ENCODE assay signal across 11 cellular contexts in genomic region chr4:6183740-6184139, GRCh38. TPM values are rescaled to one million over a fixed set of nuclear protein-coding genes. Genes with fewer than 3 reads are reported as not detected.
DNase-seq lines count a peak whose midpoint lies in the region; ATAC-seq, FAIRE-seq and TF ChIP-seq lines count a peak whose summit lies in the region.
"Had no signal": no experiment of that assay in that cellular context is flagged by ENCODE, and none has a peak within 500 bp of the region (broad histone marks: within the 10 kb centered on the region; RNA-seq: fewer than 3 reads in every experiment).

No MANE protein-coding gene starts in this region.

- no peak overlapping the region for H3K27ac Mint-ChIP-seq in MCF 10A (ENCODE audit: low read depth, unreplicated experiment)

- 1% methylated on average over 4 of the region's 4 CpGs for WGBS in GM12878 (ENCODE audit: insufficient coverage, insufficient replicate concordance, low lambda C conversion rate, missing lambda C conversion rate)

- peak; percentile 78 for TF ChIP-seq POLR2A in GM12878 (IDR thresholded peaks at IDR 0.05; ENCODE audit: low read depth, low read length)

- H3K36me3 Mint-ChIP-seq in MCF 10A (ENCODE audit: insufficient read depth, unreplicated experiment), result peaks cover 6% of the 10 kb centered on the region

- TF ChIP-seq RAD21 in GM12878 (IDR thresholded peaks at IDR 0.05; ENCODE audit: insufficient read depth, low read depth, low read length), result no peak

- peaks cover 0 to 2% of the 10 kb centered on the region in 2 experiments; a peak in 2 of 4 replicates for H3K36me3 ChIP-seq in GM12878 (ENCODE audit: control insufficient read depth in 2 of 2, insufficient read depth in 2 of 2, low read length in 1 of 2)

- H3K27ac ChIP-seq in GM12878 (ENCODE audit: control insufficient read depth, insufficient read depth), result peak overlapping the region; percentile 94
- H3K27ac ChIP-seq: 22Rv1 had no signal

- H2AFZ ChIP-seq in GM12878 (ENCODE audit: control insufficient read depth, low read depth, low read length), result no peak overlapping the region

- POLR2A ChIA-PET in GM12878 (lab: Charles Lee), result interaction anchor here (1.0 to 5.7 kb wide), 4 partner anchors 11 to 30 kb away, joined by 4 to 51 read pairs (median 6); partner anchors contain the start of gene JAKMIP1
- POLR2A ChIA-PET in MCF 10A (lab: Yijun Ruan, JAX), result no interaction called here

- H3K4me1 Mint-ChIP-seq in MCF 10A (ENCODE audit: insufficient read depth, unreplicated experiment), result no peaks in the 10 kb centered on the region

- no peaks in the 10 kb centered on the region for H3K27me3 ChIP-seq in GM12878 (replicated peaks in 1 of 2; ENCODE audit: control insufficient read depth in 2 of 2, insufficient read depth in 2 of 2, low read length in 1 of 2)

- no peaks in the 10 kb centered on the region for H4K20me1 ChIP-seq in GM12878 (ENCODE audit: control insufficient read depth, insufficient read depth)

- peak; percentile 97 to 98 for TF ChIP-seq EP300 in GM12878 (IDR thresholded peaks at IDR 0.05; ENCODE audit: borderline replicate concordance in 1 of 2, control insufficient read depth in 1 of 2, low read depth in 2 of 2, low read length in 2 of 2)

- BruUV-seq in GM12878 (replicated peaks; lab: Mats Ljungman, UMichigan) (no TSS peak), MCF 10A (replicated peaks; lab: Mats Ljungman, UMichigan) (no TSS peak)

- H3K79me2 ChIP-seq in GM12878 (ENCODE audit: control insufficient read depth, insufficient read depth, low read length), result peaks cover 11% of the 10 kb centered on the region; the same call in 1 of the 2 replicates

- H3K9ac ChIP-seq in GM12878 (ENCODE audit: control insufficient read depth, insufficient read depth, low read length), result peak overlapping the region; percentile 72

- no peak overlapping the region for H3K4me3 ChIP-seq in GM12878

- in situ Hi-C loops in GM12878 (cut with MboI), result no loop called here

- SMC1A ChIA-PET in GM12878 (lab: Charles Lee; ENCODE audit: uncharacterized antibody, unreplicated experiment), result interaction anchor here (0.6 to 11.4 kb wide), 4 partner anchors 9 to 960 kb away, joined by 3 to 161 read pairs (median 4); partner anchors contain the start of gene JAKMIP1

- H3K4me3 Mint-ChIP-seq in MCF 10A (ENCODE audit: unreplicated experiment), result no peak overlapping the region

- no peaks in the 10 kb centered on the region for H3K27me3 Mint-ChIP-seq in MCF 10A (ENCODE audit: insufficient read depth, unreplicated experiment)

- peaks cover 2% of the 10 kb centered on the region; the same call in 2 of the 3 replicates for H3K9me3 ChIP-seq in GM12878 (replicated peaks; ENCODE audit: control insufficient read depth, insufficient read depth, low read length)

- no peak for TF ChIP-seq CTCF in GM12878 (IDR thresholded peaks at IDR 0.05 in 2 of 3, conservative IDR thresholded peaks at IDR 0.05 in 1 of 3; ENCODE audit: control insufficient read depth in 2 of 3, extremely low read depth in 1 of 3, insufficient read depth in 1 of 3, low read depth in 3 of 3, low read length in 3 of 3)
- TF ChIP-seq CTCF in MCF 10A (IDR thresholded peaks at IDR 0.05; ENCODE audit: unreplicated experiment), result no peak

- CTCF ChIA-PET in GM12878 (lab: Yijun Ruan, JAX), result interaction anchor here (0.8 to 1.2 kb wide), 3 partner anchors 15 to 49 kb away, joined by 4 read pairs; no protein-coding TSS in a partner anchor
- CTCF ChIA-PET in MCF 10A (lab: Yijun Ruan, JAX), result interaction anchor here (0.5 to 0.6 kb wide), 2 partner anchors 67 to 1608 kb away, joined by 3 to 4 read pairs; no protein-coding TSS in a partner anchor

- RAD21 ChIA-PET in GM12878 (lab: Charles Lee; ENCODE audit: unreplicated experiment), result interaction anchor here (1.0 to 4.7 kb wide), 4 partner anchors 7 to 34 kb away, joined by 3 to 39 read pairs (median 12); partner anchors contain the start of gene JAKMIP1

- intact Hi-C loops in GM12878 (cut with micrococcal nuclease; ENCODE audit: unreplicated experiment), result loop anchor here (10.0 kb wide), 1 partner anchor 469 kb away; the partner anchor contains the start of gene EVC
- intact Hi-C loops in MCF 10A (cut with micrococcal nuclease), result no loop called here

- peaks cover 72% of the 10 kb centered on the region for H3K4me1 ChIP-seq in GM12878 (ENCODE audit: control insufficient read depth, insufficient read depth, low read length)

- DNase-seq in activated CD4-positive, CD25-positive, alpha-beta regulatory T cell (lab: John Stamatoyannopoulos, UW), result no peak
- DNase-seq in GM12878 (ENCODE audit: low read depth, low spot score) (peak; percentile 95), midbrain (lab: John Stamatoyannopoulos, UW) (no peak), MCF 10A (ENCODE audit: unreplicated experiment) (no peak), NCI-H2196 treated with DMSO at 0.1 percent for 48 hours (lab: John Stamatoyannopoulos, UW; ENCODE audit: unreplicated experiment) (no peak)
- DNase-seq: amygdala, kidney had no signal

- peaks cover 25% of the 10 kb centered on the region for H3K9me3 Mint-ChIP-seq in MCF 10A (ENCODE audit: unreplicated experiment)

- peak; percentile 88 for FAIRE-seq in GM12878 (lab: Jason Lieb, UNC)
- FAIRE-seq: kidney had no signal

- H3K4me2 ChIP-seq in GM12878 (ENCODE audit: control insufficient read depth, insufficient read depth), result peak overlapping the region; percentile 78

- peak; percentile 51 to 55 for ATAC-seq in activated CD4-positive, CD25-positive, alpha-beta regulatory T cell treated with anti-CD3 and anti-CD28 coated beads, Interleukin-2, amount 50 U/mL, for 24 hours
- ATAC-seq in GM21367 (IDR thresholded peaks at IDR 0.05; ENCODE audit: unreplicated experiment), result peak; percentile 35
- peak; percentile 55 for ATAC-seq in HG03280 (IDR thresholded peaks at IDR 0.05; ENCODE audit: unreplicated experiment)
- peak; percentile 62 for ATAC-seq in GM12878

TF ChIP-seq in GM12878, 131 proteins besides CTCF, POLR2A, EP300 and RAD21 (continues in another document):
- TF ChIP-seq CHD2 (IDR thresholded peaks at IDR 0.05; ENCODE audit: borderline replicate concordance, low read depth, low read length) (peak; percentile 81; the same call in 1 of the 2 replicates), CBX3 (IDR thresholded peaks at IDR 0.05; ENCODE audit: borderline replicate concordance, low read depth) (no peak), MLLT1 (IDR thresholded peaks at IDR 0.05) (peak; percentile 76), ATF2 (IDR thresholded peaks at IDR 0.05; ENCODE audit: low read length) (peak; percentile 93), JUNB (IDR thresholded peaks at IDR 0.05) (peak; percentile 75), IKZF2 (IDR thresholded peaks at IDR 0.05) (peak; percentile 81 to 87; a peak in 3 of 4 replicates), ETV6 (conservative IDR thresholded peaks at IDR 0.05 in 1 of 2, IDR thresholded peaks at IDR 0.05 in 1 of 2; ENCODE audit: borderline replicate concordance in 1 of 2, low read depth in 1 of 2) (no peak), SP1 (IDR thresholded peaks at IDR 0.05; ENCODE audit: low read depth, low read length) (peak; percentile 62), MTA3 (IDR thresholded peaks at IDR 0.05; ENCODE audit: borderline replicate concordance, low read length) (peak; percentile 78; the same call in 1 of the 2 replicates), RCOR1 (conservative IDR thresholded peaks at IDR 0.05; ENCODE audit: low read depth, low read length) (no peak), RUNX3 (IDR thresholded peaks at IDR 0.05; ENCODE audit: low read length) (peak; percentile 99), ZNF274 (IDR thresholded peaks at IDR 0.05; ENCODE audit: insufficient read depth, insufficient read length) (no peak)

RNA-seq across cellular contexts. Expression of gene JAKMIP1, which starts 16.6 kb away (rescaled TPM):
- 21.3 and 27.7 TPM in 2 replicates for total RNA-seq in GM12878 (2013; cell fraction: nucleolus; rRNA removed)
- 12.4 and 15.1 TPM in 2 replicates for total RNA-seq in GM12878 (2014; rRNA removed)
- 8.7 and 9.5 TPM in 2 replicates for total RNA-seq in GM12878 (2014; rRNA removed; fragmentation: Illumina TruSeq; extraction: Trizol)
- 14.2 and 15.0 TPM in 2 replicates for total RNA-seq in GM12878 (2021)
- 5.9 TPM for polyA plus RNA-seq in GM12878 (2011; ENCODE audit: low read depth)
- 16.7 and 20.3 TPM in 2 replicates for polyA plus RNA-seq in GM12878 (2011; rRNA removed)
- 12.9 and 19.9 TPM in 2 replicates for polyA plus RNA-seq in GM12878 (2011; cell fraction: cytosol; rRNA removed)
- polyA plus RNA-seq in GM12878 (2011; cell fraction: nucleus; rRNA removed), result 22.6 and 29.3 TPM in 2 replicates
- polyA plus RNA-seq in GM12878 (2012), result 8.7 and 10.8 TPM in 2 replicates
- 7.2 and 9.8 TPM in 2 replicates for polyA plus RNA-seq in GM12878 (2014; fragmentation: Illumina TruSeq; extraction: Trizol)
- polyA plus RNA-seq in GM12878 (2014; fragmentation: Nextera tagmentation; extraction: Ambion mirVana), result 1 to 10 TPM in 1 of 2 experiments, under 1 TPM in 1; 0.52 to 1.6 TPM
- 11.8 and 12.2 TPM in 2 replicates for polyA plus RNA-seq in GM12878 (2014; rRNA removed)
- polyA plus RNA-seq in GM12878 (2016; fragmentation: Nextera tagmentation; extraction: Ambion mirVana), result 10 to 100 TPM; 15.9 to 16.6 TPM
- 6.1 and 12.1 TPM in 2 replicates for polyA minus RNA-seq in GM12878 (2011; rRNA and poly(A)+ RNA removed)
- polyA minus RNA-seq in GM12878 (2011; cell fraction: cytosol; rRNA and poly(A)+ RNA removed), result 5.9 and 6.0 TPM in 2 replicates
- 11.4 and 21.7 TPM in 2 replicates for polyA minus RNA-seq in GM12878 (2011; cell fraction: nucleus; rRNA and poly(A)+ RNA removed)
- total RNA-seq in MCF 10A (2022), result not detected in 2 replicates
